Comparison of ENCODE assay signal across 14 cellular contexts in the genomic region with DNA sequence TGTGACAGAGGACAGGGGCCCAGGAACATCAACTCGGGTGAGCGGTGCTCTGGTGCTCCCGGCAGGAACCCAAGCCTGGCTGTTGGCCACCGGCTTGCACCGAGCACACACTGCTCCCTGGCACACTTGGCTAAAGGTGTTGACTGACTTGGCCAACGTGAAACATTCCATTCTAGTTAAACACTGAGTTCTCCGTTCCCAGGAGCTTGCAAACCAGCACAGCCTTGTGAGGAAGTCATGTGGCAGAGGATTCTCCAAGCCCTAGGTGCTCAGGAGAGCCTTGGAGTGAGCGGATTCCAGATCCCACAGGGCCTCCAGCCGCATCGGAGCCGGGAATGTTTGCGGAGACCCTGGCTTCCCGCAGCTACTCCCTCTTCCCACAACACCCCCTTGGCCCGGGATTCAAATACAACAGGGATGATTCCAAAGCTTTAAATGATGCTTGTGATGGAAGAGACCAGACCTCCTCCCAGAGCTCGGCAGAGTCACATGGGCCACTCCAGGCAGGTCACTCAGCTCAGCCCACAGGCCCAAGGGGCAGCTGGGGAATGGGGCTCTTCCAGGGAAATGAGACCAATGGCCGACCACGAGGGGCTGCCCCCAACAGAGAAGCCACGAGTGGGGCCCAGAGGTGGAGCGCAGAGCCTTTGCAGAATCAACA. TPM values are rescaled to one million over a fixed set of nuclear protein-coding genes. Genes with fewer than 3 reads are reported as not detected.
DNase-seq lines count a peak whose midpoint lies in the region; ATAC-seq and TF ChIP-seq lines count a peak whose summit lies in the region.
"Had no signal": no experiment of that assay in that cellular context is flagged by ENCODE, and none has a peak within 500 bp of the region (broad histone marks: within the 10 kb centered on the region; RNA-seq: fewer than 3 reads in every experiment).

No MANE protein-coding gene starts in this region.

- no peak for TF ChIP-seq CTCF in CD14-positive monocyte (IDR thresholded peaks at IDR 0.05)
- TF ChIP-seq CTCF in RWPE1 (conservative IDR thresholded peaks at IDR 0.05; ENCODE audit: low read depth): no peak
- TF ChIP-seq CTCF in osteoblast (IDR thresholded peaks at IDR 0.05; ENCODE audit: extremely low read depth, low read depth, low read length): no peak

- POLR2A ChIA-PET in RWPE1 (lab: Yijun Ruan, JAX; ENCODE audit: low non-redundant PET): no interaction called here

- no peaks in the 10 kb centered on the region for H3K27me3 ChIP-seq in osteoblast (ENCODE audit: insufficient read depth, low read length)
- H3K27me3 ChIP-seq: BE2C, cardiac muscle cell, neutrophil, SJSA1 had no signal

- intact Hi-C loops in CD14-positive monocyte (cut with micrococcal nuclease): no loop called here

- H3K4me3 Mint-ChIP-seq in CD14-positive monocyte: no peak overlapping the region
- H3K4me3 Mint-ChIP-seq: activated CD4-positive, alpha-beta memory T cell treated with anti-CD3 and anti-CD28 coated beads, Interleukin-2, amount 10 ng/mL, durations not matched to agents 7 days and 5 days had no signal

- peaks cover 27 to 33% of the 10 kb centered on the region in 2 donors for H3K36me3 Mint-ChIP-seq in CD14-positive monocyte

- no peak for ATAC-seq in GM21825 (IDR thresholded peaks at IDR 0.05; ENCODE audit: unreplicated experiment)
- ATAC-seq in GM18520 (IDR thresholded peaks at IDR 0.05; ENCODE audit: unreplicated experiment): no peak

- DNase-seq in CD14-positive monocyte (ENCODE audit: low spot score): peak; percentile 30
- peak; percentile 62 for DNase-seq in RWPE1 (ENCODE audit: low spot score)
- DNase-seq in fibroblast of the conjunctiva (ENCODE audit: low read depth): peak; percentile 14
- peak; percentile 94 for DNase-seq in osteoblast (ENCODE audit: insufficient read length, low spot score, missing footprints)
- DNase-seq in pons (ENCODE audit: low spot score): no peak
- no peak for DNase-seq in NCI-H2227 (lab: John Stamatoyannopoulos, UW; ENCODE audit: unreplicated experiment)
- DNase-seq: activated CD4-positive, alpha-beta memory T cell treated with anti-CD3 and anti-CD28 coated beads, Interleukin-2, amount 10 ng/mL, durations not matched to agents 7 days and 5 days; BE2C; NCI-H2171 had no signal

- no peaks in the 10 kb centered on the region for H3K9me3 ChIP-seq in osteoblast (ENCODE audit: low read depth, low read length)
- H3K9me3 ChIP-seq: BE2C, neutrophil, SJSA1 had no signal

- no peaks in the 10 kb centered on the region for H3K4me1 Mint-ChIP-seq in CD14-positive monocyte
- H3K4me1 Mint-ChIP-seq: activated CD4-positive, alpha-beta memory T cell treated with anti-CD3 and anti-CD28 coated beads, Interleukin-2, amount 10 ng/mL, durations not matched to agents 7 days and 5 days had no signal

- H3K4me3 ChIP-seq in osteoblast (ENCODE audit: insufficient read depth, low read length): no peak overlapping the region
- H3K4me3 ChIP-seq: cardiac muscle cell, SJSA1 had no signal

- CTCF ChIA-PET in RWPE1 (lab: Yijun Ruan, JAX): interaction anchor here (0.7 kb wide), 1 partner anchor 10 kb away, joined by 3 read pairs; no protein-coding TSS in a partner anchor

- H4K20me1 ChIP-seq in osteoblast (ENCODE audit: insufficient read depth, low read length): no peaks in the 10 kb centered on the region

- H3K36me3 ChIP-seq in osteoblast (ENCODE audit: insufficient read depth, low read length): peaks cover 52% of the 10 kb centered on the region

- H3K9me3 Mint-ChIP-seq in CD14-positive monocyte: peaks cover 0 to 2% (median 0%) of the 10 kb centered on the region in 7 donors
- H3K9me3 Mint-ChIP-seq: activated CD4-positive, alpha-beta memory T cell treated with anti-CD3 and anti-CD28 coated beads, Interleukin-2, amount 10 ng/mL, durations not matched to agents 7 days and 5 days had no signal

- H3K27me3 Mint-ChIP-seq in CD14-positive monocyte (ENCODE audit: low read depth in 3 of 3): peaks cover 0 to 3% (median 0%) of the 10 kb centered on the region in 3 donors
- H3K27me3 Mint-ChIP-seq: activated CD4-positive, alpha-beta memory T cell treated with anti-CD3 and anti-CD28 coated beads, Interleukin-2, amount 10 ng/mL, durations not matched to agents 7 days and 5 days had no signal

- H3K79me2 ChIP-seq in osteoblast (ENCODE audit: insufficient read depth, low read length): no peaks in the 10 kb centered on the region

- peaks cover 6% of the 10 kb centered on the region for H3K4me1 ChIP-seq in osteoblast (ENCODE audit: insufficient read depth, low read length)
- H3K4me1 ChIP-seq: BE2C, SJSA1 had no signal

- no peak overlapping the region for H3K4me2 ChIP-seq in osteoblast (ENCODE audit: insufficient read depth, low read length)

- H3K27ac Mint-ChIP-seq in CD14-positive monocyte: no peak overlapping the region
- H3K27ac Mint-ChIP-seq: activated CD4-positive, alpha-beta memory T cell treated with anti-CD3 and anti-CD28 coated beads, Interleukin-2, amount 10 ng/mL, durations not matched to agents 7 days and 5 days had no signal

- no peak overlapping the region for H2AFZ ChIP-seq in osteoblast (ENCODE audit: low read length)

- H3K27ac ChIP-seq in RWPE1: peak overlapping the region; percentile 97
- H3K27ac ChIP-seq in osteoblast (ENCODE audit: low read depth, low read length): no peak overlapping the region
- H3K27ac ChIP-seq: cardiac muscle cell, neutrophil, SJSA1 had no signal

RNA-seq across cellular contexts. Expression of gene C13orf46, which starts 2.9 kb away (rescaled TPM):
- under 1 TPM in 1 of 2 donors, not detected in 1; 0.05 TPM for polyA plus RNA-seq in CD14-positive monocyte
- 0.36 and 0.59 TPM in 2 replicates for total RNA-seq in osteoblast
- total RNA-seq: cardiac muscle cell, SJSA1 had no signal

Comparison
In these comparisons a context has a peak if more than half of its experiments do, and no peak if none do; other contexts are left out.
1. DNase-seq: peak in CD14-positive monocyte (single experiment), RWPE1 (single experiment), fibroblast of the conjunctiva (single experiment) and osteoblast (single experiment); none in pons (single experiment) and NCI-H2227 (single experiment).